8 cellular contexts compared by ENCODE assay signal in genomic region chr18:55320399-55321255, GRCh38.
DNase-seq lines count a peak whose midpoint lies in the region; ATAC-seq and TF ChIP-seq lines count a peak whose summit lies in the region.

No MANE protein-coding gene starts in this region.

- ATAC-seq in CD4-positive, alpha-beta T cell (ENCODE audit: poor library complexity), result no peak
- ATAC-seq in GM18909 (IDR thresholded peaks at IDR 0.05; ENCODE audit: poor library complexity, unreplicated experiment), result no peak

- TF ChIP-seq CTCF in GM12864 (IDR thresholded peaks at IDR 0.05; ENCODE audit: low read depth, low read length, missing control alignments) (no peak), fibroblast of mammary gland (conservative IDR thresholded peaks at IDR 0.05; ENCODE audit: control insufficient read depth, insufficient read depth, low read depth, low read length) (no peak)
- no peak for TF ChIP-seq CTCF in CD4-positive, alpha-beta T cell (IDR thresholded peaks at IDR 0.05)

- DNase-seq in GM12864 (ENCODE audit: low read depth), result no peak
- DNase-seq in NCI-H82 treated with DMSO at 0.1 percent for 48 hours (lab: John Stamatoyannopoulos, UW; ENCODE audit: unreplicated experiment), result peak; percentile 19
- DNase-seq in fibroblast of mammary gland (ENCODE audit: low read depth), result peak; percentile 60
- no peak for DNase-seq in CD4-positive, alpha-beta T cell
- no peak for DNase-seq in iPS-NIHi7 (ENCODE audit: extremely low spot score)
- no peak for DNase-seq in HuH-7 (ENCODE audit: low spot score)

- no peaks in the 10 kb centered on the region for H3K9me3 Mint-ChIP-seq in CD4-positive, alpha-beta T cell

- peaks cover 18% of the 10 kb centered on the region for H3K4me1 Mint-ChIP-seq in CD4-positive, alpha-beta T cell (ENCODE audit: low read depth)

- peak overlapping the region; percentile 89 to 90 (median 90) for H3K9ac ChIP-seq in skeletal muscle tissue (ENCODE audit: low read depth in 1 of 3, low read length in 3 of 3)

- H3K4me3 ChIP-seq in GM12864 (ENCODE audit: low read depth, low read length), result peak overlapping the region; percentile 93
- H3K4me3 ChIP-seq in fibroblast of mammary gland (ENCODE audit: control insufficient read depth, low read depth, low read length), result peak overlapping the region; percentile 73
- H3K4me3 ChIP-seq in skeletal muscle tissue (ENCODE audit: low read length in 3 of 3), result peak overlapping the region; percentile 77 to 95 (median 89)

- H3K4me1 ChIP-seq in skeletal muscle tissue (ENCODE audit: control insufficient read depth in 3 of 3, insufficient read depth in 3 of 3, low read length in 3 of 3), result peaks cover 17 to 36% (median 18%) of the 10 kb centered on the region in 3 donors

- CTCF ChIA-PET in CD4-positive, alpha-beta T cell (lab: Charles Lee), result no interaction called here

- peaks cover 47% of the 10 kb centered on the region for H3K27me3 Mint-ChIP-seq in CD4-positive, alpha-beta T cell

- H3K9me3 ChIP-seq in skeletal muscle tissue (ENCODE audit: control insufficient read depth in 3 of 3, low read length in 3 of 3), result no peaks in the 10 kb centered on the region
- no peaks in the 10 kb centered on the region for H3K9me3 ChIP-seq in CD4-positive, alpha-beta T cell (ENCODE audit: control insufficient read depth, low read length)

- no peaks in the 10 kb centered on the region for H3K36me3 ChIP-seq in skeletal muscle tissue (ENCODE audit: control insufficient read depth in 3 of 3, insufficient read depth in 3 of 3, low read length in 3 of 3)

- no peaks in the 10 kb centered on the region for H3K36me3 Mint-ChIP-seq in CD4-positive, alpha-beta T cell (ENCODE audit: low read depth)

- no peaks in the 10 kb centered on the region for H3K27me3 ChIP-seq in skeletal muscle tissue (ENCODE audit: control insufficient read depth in 3 of 3, insufficient read depth in 3 of 3, low read length in 3 of 3)
- peaks cover 24% of the 10 kb centered on the region for H3K27me3 ChIP-seq in CD4-positive, alpha-beta T cell (ENCODE audit: control insufficient read depth, insufficient read depth, low read length)

- peak overlapping the region; percentile 93 for H3K27ac ChIP-seq in skeletal muscle tissue (ENCODE audit: low read depth, low read length)
- no peak overlapping the region for H3K27ac ChIP-seq in CD4-positive, alpha-beta T cell (ENCODE audit: low read depth, low read length)

- H3K4me3 Mint-ChIP-seq in CD4-positive, alpha-beta T cell, result no peak overlapping the region

- POLR2A ChIA-PET in CD4-positive, alpha-beta T cell (lab: Charles Lee), result no interaction called here

- H3K27ac Mint-ChIP-seq in CD4-positive, alpha-beta T cell, result no peak overlapping the region

- intact Hi-C loops in CD4-positive, alpha-beta T cell (cut with DNase I, micrococcal nuclease), result no loop called here

Comparison
In these comparisons a context has a peak if more than half of its experiments do, and no peak if none do; other contexts are left out.
1. DNase-seq: peak in NCI-H82 treated with DMSO at 0.1 percent for 48 hours (single experiment) and fibroblast of mammary gland (single experiment); none in GM12864 (single experiment), CD4-positive, alpha-beta T cell (0 of 10), iPS-NIHi7 (single experiment) and HuH-7 (single experiment).
2. Peak in every context shown above with its lines, with median percentiles within 50 percentile points of each other: H3K4me3 ChIP-seq.